Comparison of ENCODE assay signal across 8 cellular contexts in genomic region chr17:64148699-64149098, GRCh38. TPM values are rescaled to one million over a fixed set of nuclear protein-coding genes. Genes with fewer than 3 reads are reported as not detected.
A peak's percentile ranks its signal among the peaks of the same experiment; 100 is the strongest.
DNase-seq lines count a peak whose midpoint lies in the region; ATAC-seq and TF ChIP-seq lines count a peak whose summit lies in the region.

No MANE protein-coding gene starts in this region.

- no peak for TF ChIP-seq CTCF in mesothelial cell of epicardium (IDR thresholded peaks at IDR 0.05; ENCODE audit: unreplicated experiment)

- intact Hi-C loops in activated T-helper 1 cell treated with anti-CD3 and anti-CD28 coated beads, Interleukin-12 subunit alpha, Interleukin-12 subunit beta, Interleukin-2, Interleukin-4 antibody, amounts not matched to agents 30 ng/mL and 10 ng/mL and 1 ng/mL, durations not matched to agents 14 hours and 24 hours and 36 hours (cut with micrococcal nuclease), result loop anchor here (5.0 kb wide), 5 partner anchors 69 to 376 kb away; partner anchors contain the start of genes CCDC47, CEP95, DDX42 and DDX5

- no peak overlapping the region for H3K4me3 Mint-ChIP-seq in activated T-helper 1 cell treated with anti-CD3 and anti-CD28 coated beads, Interleukin-12 subunit alpha, Interleukin-12 subunit beta, Interleukin-2, Interleukin-4 antibody, amounts not matched to agents 30 ng/mL and 10 ng/mL and 1 ng/mL, durations not matched to agents 14 hours and 24 hours and 36 hours
- no peak overlapping the region for H3K4me3 Mint-ChIP-seq in mesothelial cell of epicardium

- ATAC-seq in HG02610 (IDR thresholded peaks at IDR 0.05; ENCODE audit: unreplicated experiment), result no peak

- H3K36me3 Mint-ChIP-seq in activated T-helper 1 cell treated with anti-CD3 and anti-CD28 coated beads, Interleukin-12 subunit alpha, Interleukin-12 subunit beta, Interleukin-2, Interleukin-4 antibody, amounts not matched to agents 30 ng/mL and 10 ng/mL and 1 ng/mL, durations not matched to agents 14 hours and 24 hours and 36 hours (ENCODE audit: low read depth), result peaks cover 41% of the 10 kb centered on the region
- H3K36me3 Mint-ChIP-seq in mesothelial cell of epicardium, result peaks cover 23% of the 10 kb centered on the region

- DNase-seq in COLO668 (lab: John Stamatoyannopoulos, UW; ENCODE audit: unreplicated experiment) (peak; percentile 4), HT-29 (ENCODE audit: low spot score) (peak; percentile 58), mesothelial cell of epicardium (ENCODE audit: low spot score in 2 of 2, unreplicated experiment in 2 of 2) (no peak), iPS-NIHi11 (ENCODE audit: low spot score) (no peak), NCI-H2029 treated with DMSO at 0.1 percent for 48 hours (lab: John Stamatoyannopoulos, UW) (no peak), H4 (ENCODE audit: low spot score) (no peak)
- no peak for DNase-seq in activated T-helper 1 cell treated with anti-CD3 and anti-CD28 coated beads, Interleukin-12 subunit alpha, Interleukin-12 subunit beta, Interleukin-2, Interleukin-4 antibody, amounts not matched to agents 30 ng/mL and 10 ng/mL and 1 ng/mL, durations not matched to agents 14 hours and 24 hours and 36 hours (ENCODE audit: low spot score)

- H3K4me1 Mint-ChIP-seq in activated T-helper 1 cell treated with anti-CD3 and anti-CD28 coated beads, Interleukin-12 subunit alpha, Interleukin-12 subunit beta, Interleukin-2, Interleukin-4 antibody, amounts not matched to agents 30 ng/mL and 10 ng/mL and 1 ng/mL, durations not matched to agents 14 hours and 24 hours and 36 hours (ENCODE audit: low read depth), result peaks cover 19% of the 10 kb centered on the region
- H3K4me1 Mint-ChIP-seq in mesothelial cell of epicardium, result peaks cover 40% of the 10 kb centered on the region

- no peaks in the 10 kb centered on the region for H3K9me3 Mint-ChIP-seq in activated T-helper 1 cell treated with anti-CD3 and anti-CD28 coated beads, Interleukin-12 subunit alpha, Interleukin-12 subunit beta, Interleukin-2, Interleukin-4 antibody, amounts not matched to agents 30 ng/mL and 10 ng/mL and 1 ng/mL, durations not matched to agents 14 hours and 24 hours and 36 hours
- no peaks in the 10 kb centered on the region for H3K9me3 Mint-ChIP-seq in mesothelial cell of epicardium

- peak overlapping the region; percentile 62 for H3K27ac Mint-ChIP-seq in activated T-helper 1 cell treated with anti-CD3 and anti-CD28 coated beads, Interleukin-12 subunit alpha, Interleukin-12 subunit beta, Interleukin-2, Interleukin-4 antibody, amounts not matched to agents 30 ng/mL and 10 ng/mL and 1 ng/mL, durations not matched to agents 14 hours and 24 hours and 36 hours
- H3K27ac Mint-ChIP-seq in mesothelial cell of epicardium, result peak overlapping the region; percentile 74

- no peaks in the 10 kb centered on the region for H3K27me3 Mint-ChIP-seq in activated T-helper 1 cell treated with anti-CD3 and anti-CD28 coated beads, Interleukin-12 subunit alpha, Interleukin-12 subunit beta, Interleukin-2, Interleukin-4 antibody, amounts not matched to agents 30 ng/mL and 10 ng/mL and 1 ng/mL, durations not matched to agents 14 hours and 24 hours and 36 hours (ENCODE audit: insufficient read depth)
- no peaks in the 10 kb centered on the region for H3K27me3 Mint-ChIP-seq in mesothelial cell of epicardium (ENCODE audit: low read depth)

RNA-seq across cellular contexts. Expression of gene ERN1, which starts 18.8 kb away (rescaled TPM):
- 6.9 and 7.3 TPM in 2 replicates for total RNA-seq in HT-29 (2014; rRNA removed; shearing (Covaris generic))
- total RNA-seq in activated T-helper 1 cell treated with anti-CD3 and anti-CD28 coated beads, Interleukin-12 subunit alpha, Interleukin-12 subunit beta, Interleukin-2, Interleukin-4 antibody, amounts not matched to agents 30 ng/mL and 10 ng/mL and 1 ng/mL, durations not matched to agents 14 hours and 24 hours and 36 hours, result 90.0 and 91.6 TPM in 2 replicates
- total RNA-seq in mesothelial cell of epicardium, result 16.4 to 20.6 TPM (median 17.9 TPM) in 3 replicates
- total RNA-seq in H4 (2014; rRNA removed; shearing (Covaris generic)), result 1.2 and 2.7 TPM in 2 replicates

Comparison
In these comparisons a context has a peak if more than half of its experiments do, and no peak if none do; other contexts are left out.
1. DNase-seq: peak in COLO668 (single experiment) and HT-29 (single experiment); none in activated T-helper 1 cell treated with anti-CD3 and anti-CD28 coated beads, Interleukin-12 subunit alpha, Interleukin-12 subunit beta, Interleukin-2, Interleukin-4 antibody, amounts not matched to agents 30 ng/mL and 10 ng/mL and 1 ng/mL, durations not matched to agents 14 hours and 24 hours and 36 hours (single experiment), mesothelial cell of epicardium (0 of 2), iPS-NIHi11 (single experiment), NCI-H2029 treated with DMSO at 0.1 percent for 48 hours (single experiment) and H4 (single experiment).